ENCODE assay signal across 8 cellular contexts in the genomic region with DNA sequence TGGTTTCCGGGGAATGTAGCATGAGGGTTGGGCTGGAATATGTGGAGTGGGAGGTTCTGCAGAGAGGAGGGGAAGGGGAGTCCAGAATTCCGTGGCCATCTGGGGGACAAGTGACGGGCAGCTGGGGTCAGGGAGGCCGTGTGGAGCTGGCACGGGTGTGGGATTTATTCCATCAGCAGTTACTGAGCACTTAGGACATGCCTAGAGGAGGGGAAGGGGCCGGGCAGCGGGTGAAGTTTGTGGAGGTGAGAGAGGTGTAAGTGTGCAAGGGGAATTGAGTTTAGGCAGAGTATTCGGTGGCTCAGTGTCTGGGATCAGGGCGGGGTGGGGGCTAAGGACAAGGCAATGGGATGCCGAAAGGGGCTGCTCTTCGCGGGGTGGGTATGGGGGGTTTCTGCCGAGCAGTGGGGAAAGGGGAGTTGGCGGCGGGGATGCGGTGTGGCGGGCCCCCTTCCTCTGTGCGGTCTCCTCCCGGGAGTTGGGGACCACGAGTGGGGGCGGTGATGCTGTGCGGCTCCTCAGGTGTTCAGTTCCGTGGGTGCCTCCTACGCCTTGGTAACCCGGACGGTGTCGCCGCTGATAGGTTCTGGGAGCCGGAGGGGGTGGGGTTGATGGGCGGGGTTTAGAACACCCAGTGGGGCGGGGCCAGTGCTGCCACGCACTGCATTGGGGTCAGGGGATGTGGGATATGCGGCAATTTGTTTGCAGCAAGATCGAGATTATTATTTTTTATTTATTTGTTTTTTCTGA. TPM values are rescaled to one million over a fixed set of nuclear protein-coding genes. Genes with fewer than 3 reads are reported as not detected.
DNase-seq lines count a peak whose midpoint lies in the region; ATAC-seq lines count a peak whose summit lies in the region.

No MANE protein-coding gene starts in this region.

- peaks cover 4% of the 10 kb centered on the region; the same call in 1 of the 2 replicates for H3K4me1 ChIP-seq in GM23248 (ENCODE audit: insufficient read depth)
- H3K4me1 ChIP-seq in iPS-20b (ENCODE audit: insufficient read depth, low read length), result no peaks in the 10 kb centered on the region

- no peaks in the 10 kb centered on the region for H3K9me3 ChIP-seq in GM23248 (ENCODE audit: low read depth)
- H3K9me3 ChIP-seq in iPS-20b (ENCODE audit: insufficient read depth, low read depth, low read length), result no peaks in the 10 kb centered on the region

- H3K27me3 ChIP-seq in GM23248 (replicated peaks; ENCODE audit: insufficient read depth), result no peaks in the 10 kb centered on the region
- peaks cover 6% of the 10 kb centered on the region; the same call in 1 of the 2 replicates for H3K27me3 ChIP-seq in iPS-20b (ENCODE audit: insufficient read depth, low read length)

- peak overlapping the region; percentile 32 for H3K4me2 ChIP-seq in GM23248 (ENCODE audit: unreplicated experiment)

- no peak overlapping the region for H3K27ac ChIP-seq in GM23248
- no peak overlapping the region for H3K27ac ChIP-seq in iPS-20b (ENCODE audit: low read length)

- H3K36me3 ChIP-seq in GM23248 (ENCODE audit: low read depth) (no peaks in the 10 kb centered on the region), iPS-20b (ENCODE audit: insufficient read depth, low read depth, low read length) (0 out of 2 replicates have a peak, but pooled peaks cover 2% of the 10 kb centered on the region)

- no peak overlapping the region for H2AFZ ChIP-seq in GM23248

- H3K4me3 ChIP-seq in GM23248 (no peak overlapping the region), iPS-20b (ENCODE audit: low read length) (peak overlapping the region; percentile 77)

- H3K9me2 ChIP-seq in GM23248 (ENCODE audit: insufficient read depth), result no peaks in the 10 kb centered on the region

- no peaks in the 10 kb centered on the region for H3F3A ChIP-seq in GM23248 (ENCODE audit: insufficient read depth)

- DNase-seq in GM23248, result peak; percentile 22
- peak; percentile 74 for DNase-seq in T follicular helper cell (ENCODE audit: low read depth)
- peak in 54 of 58 donors; percentile 8 to 83 (median 56) for DNase-seq in anterior cingulate cortex (lab: John Stamatoyannopoulos, UW)
- DNase-seq in stimulated activated CD4-positive, alpha-beta T cell treated with anti-CD3 and anti-CD28 coated beads, Interleukin-4, amount 100 ng/mL, for 4 hours, result peak; percentile 63 to 83
- DNase-seq in foreskin melanocyte, result no peak

- no peak overlapping the region for H3K9ac ChIP-seq in GM23248
- H3K9ac ChIP-seq in iPS-20b (ENCODE audit: low read depth, low read length), result peak overlapping the region; percentile 36; the same call in 1 of the 2 replicates

- WGBS in GM23248 (ENCODE audit: low coverage in 1 of 2, low lambda C conversion rate in 2 of 2, missing lambda C conversion rate in 2 of 2), 2 experiments, result 8 to 21% methylated on average over 22 to 33 of the region's 34 CpGs

- peaks cover 10% of the 10 kb centered on the region for H3K79me2 ChIP-seq in GM23248 (ENCODE audit: insufficient read depth)

- ATAC-seq in GM21360 (IDR thresholded peaks at IDR 0.05; ENCODE audit: unreplicated experiment) (no peak), GM21825 (IDR thresholded peaks at IDR 0.05; ENCODE audit: unreplicated experiment) (no peak)

- no peaks in the 10 kb centered on the region for H4K20me1 ChIP-seq in GM23248 (ENCODE audit: insufficient read depth)

- in situ Hi-C loops in GM23248 (cut with MboI), result no loop called here

RNA-seq across cellular contexts. Expression of a gene that starts 5.4 kb away (rescaled TPM):
- total RNA-seq in GM23248 (2014; rRNA removed; shearing (Covaris generic)), result 6.9 and 9.0 TPM in 2 replicates
- polyA plus RNA-seq in GM23248 (2016; fragmentation: Nextera tagmentation; extraction: Ambion mirVana), result 1.6 and 2.6 TPM in 2 replicates

RNA-seq across cellular contexts. Expression of a gene that starts 22.2 kb away (rescaled TPM):
- not detected in 2 replicates for total RNA-seq in GM23248 (2014; rRNA removed; shearing (Covaris generic))
- not detected in 2 replicates for polyA plus RNA-seq in GM23248 (2016; fragmentation: Nextera tagmentation; extraction: Ambion mirVana)

RNA-seq across cellular contexts. Expression of a gene that starts 27.0 kb away (rescaled TPM):
- total RNA-seq in GM23248 (2014; rRNA removed; shearing (Covaris generic)), result not detected in 2 replicates
- polyA plus RNA-seq in GM23248 (2016; fragmentation: Nextera tagmentation; extraction: Ambion mirVana), result not detected in 2 replicates

RNA-seq across cellular contexts. Expression of a gene that starts 40.1 kb away (rescaled TPM):
- not detected in 2 replicates for total RNA-seq in GM23248 (2014; rRNA removed; shearing (Covaris generic))
- polyA plus RNA-seq in GM23248 (2016; fragmentation: Nextera tagmentation; extraction: Ambion mirVana), result not detected in 2 replicates
